8 cellular contexts compared by ENCODE assay signal in the genomic region with DNA sequence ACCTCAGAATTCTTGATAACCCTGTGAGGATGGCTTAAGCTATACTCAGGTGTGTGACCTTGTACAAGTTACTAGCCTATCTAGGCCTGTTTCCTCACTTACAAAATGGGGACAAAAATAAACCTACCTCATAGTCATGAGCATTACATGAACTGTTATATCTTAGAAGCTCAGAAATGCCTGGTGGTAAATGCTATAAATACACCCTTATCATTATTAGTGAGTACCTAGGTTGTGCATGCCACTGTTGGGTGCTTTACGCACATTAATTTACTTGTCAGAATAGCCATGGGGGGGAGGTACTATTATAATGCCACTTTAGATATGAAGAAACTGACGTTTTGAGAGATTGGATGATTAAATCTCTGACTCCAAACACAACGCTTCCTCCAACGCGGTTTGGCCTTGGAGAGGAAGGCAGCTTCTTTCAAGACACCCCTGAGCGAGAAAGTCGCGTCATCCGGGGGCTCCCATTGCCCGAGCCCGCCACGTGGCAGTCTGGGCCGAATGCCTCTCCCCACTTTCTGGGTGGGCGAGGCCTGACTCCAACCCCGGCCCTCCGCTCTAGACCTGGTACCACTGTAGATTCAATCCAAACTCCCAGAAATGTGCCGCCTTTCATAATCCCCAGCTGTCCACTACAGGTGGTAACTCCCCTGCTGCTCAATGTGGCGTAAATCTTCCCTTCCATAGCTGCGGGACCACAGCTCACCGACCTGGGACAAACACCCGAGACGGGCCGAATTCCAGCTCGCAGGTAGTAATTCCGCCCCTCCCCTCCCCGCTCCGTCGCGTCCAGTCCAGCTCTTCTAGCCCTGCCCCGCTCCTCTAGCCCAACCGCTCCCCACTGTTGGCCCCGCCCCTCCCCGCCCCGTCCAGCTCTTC. TPM values are rescaled to one million over a fixed set of nuclear protein-coding genes. Genes with fewer than 3 reads are reported as not detected.
DNase-seq lines count a peak whose midpoint lies in the region; ATAC-seq, FAIRE-seq and TF ChIP-seq lines count a peak whose summit lies in the region.

No MANE protein-coding gene starts in this region.

- peaks cover 33% of the 10 kb centered on the region for H3K79me2 ChIP-seq in K562 (ENCODE audit: control insufficient read depth, insufficient read depth, low read length)

- no peaks in the 10 kb centered on the region for H3K9me1 ChIP-seq in K562 (ENCODE audit: control insufficient read depth, insufficient read depth, low read length)

- peak overlapping the region; percentile 89 to 96 for H3K9ac ChIP-seq in K562 (ENCODE audit: insufficient read depth in 1 of 2, low read depth in 2 of 2, low read length in 2 of 2)

- H3K27ac ChIP-seq in K562 (ENCODE audit: extremely low read depth, low read depth, low read length) = peak overlapping the region; percentile 91

- peak overlapping the region; percentile 60 for H3K4me3 ChIP-seq in K562
- H3K4me3 ChIP-seq in iPS-18c (ENCODE audit: insufficient read depth, low read depth, low read length) = peak overlapping the region; percentile 87

- CTCF ChIA-PET in K562 (lab: Yijun Ruan, JAX; ENCODE audit: low intra/inter-chr PET ratio) = no interaction called here

- DNase-seq in DMS 273 treated with DMSO at 0.1 percent for 48 hours (lab: John Stamatoyannopoulos, UW) = peak; percentile 96
- peak; percentile 65 to 78 (median 68) for DNase-seq in K562 (ENCODE audit: extremely low read depth in 1 of 4, low spot score in 3 of 4)
- peak; percentile 43 to 52 (median 44) for DNase-seq in stimulated activated CD4-positive, alpha-beta T cell treated with anti-CD3 and anti-CD28 coated beads, Interleukin-12 subunit alpha, Interleukin-12 subunit beta, amount 100 ng/mL, for 48 hours (ENCODE audit: low read depth in 2 of 3, low spot score in 1 of 3)
- DNase-seq in kidney tubule cell (ENCODE audit: low spot score) = no peak

- H3K36me3 ChIP-seq in K562 (ENCODE audit: control insufficient read depth, insufficient read depth, low read length) = peaks cover 31% of the 10 kb centered on the region

- TSS peak; percentile 98 for BruUV-seq in K562 (replicated peaks; lab: Mats Ljungman, UMichigan)

- peak overlapping the region; percentile 98 for H3K4me2 ChIP-seq in K562 (ENCODE audit: insufficient read depth, low read length)

- in situ Hi-C loops in K562 (cut with MboI) = no loop called here

- no peaks in the 10 kb centered on the region for H3K9me3 ChIP-seq in K562 (replicated peaks; ENCODE audit: control insufficient read depth, insufficient read depth, low read depth, low read length)
- H3K9me3 ChIP-seq in iPS-18c (ENCODE audit: control insufficient read depth, insufficient read depth, low read length) = no peaks in the 10 kb centered on the region

- no peak; the same call in 1 of the 2 replicates for TF ChIP-seq POLR2A in K562 (conservative IDR thresholded peaks at IDR 0.05)

- intact Hi-C loops in K562 (cut with micrococcal nuclease) = loop anchor here (5.0 kb wide), 1 partner anchor 56 kb away; the partner anchor contains the start of genes LRRC41 and UQCRH

- H3K4me1 ChIP-seq in K562 (replicated peaks in 1 of 2; ENCODE audit: control insufficient read depth in 2 of 2, insufficient read depth in 2 of 2, low read length in 2 of 2) = peaks cover 22 to 40% of the 10 kb centered on the region in 2 experiments; a peak in 4 of 5 replicates

- ATAC-seq in GM19455 (IDR thresholded peaks at IDR 0.05; ENCODE audit: unreplicated experiment) (peak; percentile 43), HG03521 (IDR thresholded peaks at IDR 0.05; ENCODE audit: unreplicated experiment) (peak; percentile 47), SK-N-SH treated with all-trans-retinoic acid at 6 μM for 48 hours (peak; percentile 88), K562 (peak; percentile 86)

- TF ChIP-seq RAD21 in K562 (CRISPR knock-in tag; conservative IDR thresholded peaks at IDR 0.05 in 1 of 2, IDR thresholded peaks at IDR 0.05 in 1 of 2) = no peak

- no peak for TF ChIP-seq CTCF in K562 (IDR thresholded peaks at IDR 0.05 in 2 of 3, conservative IDR thresholded peaks at IDR 0.05 in 1 of 3; ENCODE audit: insufficient read depth in 2 of 3, low read depth in 1 of 3, low read length in 3 of 3)

- WGBS in K562 (ENCODE audit: insufficient coverage, low coverage, missing lambda C conversion rate) = 1% methylated on average over 29 of the region's 34 CpGs

- peak; percentile 18; the same call in 1 of the 2 replicates for TF ChIP-seq EP300 in K562 (IDR thresholded peaks at IDR 0.05; ENCODE audit: low read length)

- peak; percentile 52 for FAIRE-seq in K562 (lab: Jason Lieb, UNC)

- H2AFZ ChIP-seq in K562 (ENCODE audit: low read depth, low read length) = peak overlapping the region; percentile 99

- peaks cover 6% of the 10 kb centered on the region for H4K20me1 ChIP-seq in K562 (replicated peaks; ENCODE audit: control insufficient read depth, insufficient read depth, low read length)

- POLR2A ChIA-PET in K562 (lab: Yijun Ruan, JAX) = interaction anchor here (0.6 to 3.3 kb wide), 30 partner anchors 9 to 1525 kb away, joined by 3 to 23 read pairs (median 4); partner anchors contain the start of genes LRRC41, PIK3R3, TSPAN1 and UQCRH

- H3K27me3 ChIP-seq in K562 (ENCODE audit: control insufficient read depth in 2 of 2, insufficient read depth in 2 of 2, low read length in 2 of 2) = no peaks in the 10 kb centered on the region

RNA-seq across cellular contexts. Expression of gene RAD54L, which starts 0.8 kb away (rescaled TPM):
- total RNA-seq in K562 (2011; cell fraction: chromatin; rRNA removed; ENCODE audit: low replicate concordance) = 121 and 199 TPM in 2 replicates
- 90.1 and 94.5 TPM in 2 replicates for total RNA-seq in K562 (2011; cell fraction: nucleolus; rRNA removed)
- total RNA-seq in K562 (2011; cell fraction: nucleoplasm; rRNA removed) = 71.5 and 90.3 TPM in 2 replicates
- 33.1 and 37.5 TPM in 2 replicates for total RNA-seq in K562 (2014; rRNA removed)
- total RNA-seq in K562 (2014; rRNA removed; fragmentation: Illumina TruSeq; extraction: Trizol) = 19.9 and 25.3 TPM in 2 replicates
- total RNA-seq in K562 (2015; rRNA removed; fragmentation: Illumina TruSeq; extraction: Trizol) = 30.9 and 31.2 TPM in 2 replicates
- 67.0 and 72.7 TPM in 2 replicates for total RNA-seq in K562 (2021)
- polyA plus RNA-seq in K562 (2011; rRNA removed) = 17.9 and 38.9 TPM in 2 replicates
- 25.3 and 30.2 TPM in 2 replicates for polyA plus RNA-seq in K562 (2011; cell fraction: cytosol; rRNA removed)
- 141 and 147 TPM in 2 replicates for polyA plus RNA-seq in K562 (2011; cell fraction: nucleus; rRNA removed)
- polyA plus RNA-seq in K562 (2012) = 41.9 and 42.0 TPM in 2 replicates
- 77.7 and 80.1 TPM in 2 replicates for polyA plus RNA-seq in K562 (2014; fragmentation: Illumina TruSeq; extraction: Trizol)
- polyA plus RNA-seq in K562 (2014; fragmentation: Nextera tagmentation; extraction: Ambion mirVana) = 10 to 100 TPM; 37.1 to 92.3 TPM
- 38.2 and 43.9 TPM in 2 replicates for polyA plus RNA-seq in K562 (2014; rRNA removed)
- polyA minus RNA-seq in K562 (2011; rRNA and poly(A)+ RNA removed) = 23.8 and 25.3 TPM in 2 replicates
- polyA minus RNA-seq in K562 (2011; cell fraction: cytosol; rRNA and poly(A)+ RNA removed) = 21.7 and 27.2 TPM in 2 replicates
- polyA minus RNA-seq in K562 (2011; cell fraction: nucleus; rRNA and poly(A)+ RNA removed) = 27.9 and 34.2 TPM in 2 replicates

RNA-seq across cellular contexts. Expression of gene LURAP1, which starts 43.7 kb away (rescaled TPM):
- 1.6 and 3.1 TPM in 2 replicates for total RNA-seq in K562 (2011; cell fraction: chromatin; rRNA removed; ENCODE audit: low replicate concordance)
- total RNA-seq in K562 (2011; cell fraction: nucleolus; rRNA removed) = 2.5 and 3.2 TPM in 2 replicates
- total RNA-seq in K562 (2011; cell fraction: nucleoplasm; rRNA removed) = 2.6 and 3.4 TPM in 2 replicates
- total RNA-seq in K562 (2014; rRNA removed) (0.86 and 1.00 TPM in 2 replicates), K562 (2014; rRNA removed; fragmentation: Illumina TruSeq; extraction: Trizol) (0.40 and 0.54 TPM in 2 replicates), K562 (2015; rRNA removed; fragmentation: Illumina TruSeq; extraction: Trizol) (0.18 and 0.34 TPM in 2 replicates), K562 (2021) (0.60 and 0.72 TPM in 2 replicates)
- polyA plus RNA-seq in K562 (2011; rRNA removed) (0.76 and 1.1 TPM in 2 replicates), K562 (2014; fragmentation: Illumina TruSeq; extraction: Trizol) (0.45 and 0.54 TPM in 2 replicates), K562 (2014; fragmentation: Nextera tagmentation; extraction: Ambion mirVana) (under 1 TPM in 1 of 2 experiments, not detected in 1; 0.07 TPM), K562 (2014; rRNA removed) (0.50 and 1.2 TPM in 2 replicates)
- 0.49 and 1.4 TPM in 2 replicates for polyA plus RNA-seq in K562 (2011; cell fraction: cytosol; rRNA removed)
- polyA plus RNA-seq in K562 (2011; cell fraction: nucleus; rRNA removed) = 0.97 and 1.6 TPM in 2 replicates
- polyA plus RNA-seq in K562 (2012) = 0.35 TPM in 2 replicates
- 0.54 and 0.81 TPM in 2 replicates for polyA minus RNA-seq in K562 (2011; rRNA and poly(A)+ RNA removed)
- polyA minus RNA-seq in K562 (2011; cell fraction: cytosol; rRNA and poly(A)+ RNA removed) = 0.86 TPM in 1 of 2 replicates, not detected in the other
- 0.33 and 0.67 TPM in 2 replicates for polyA minus RNA-seq in K562 (2011; cell fraction: nucleus; rRNA and poly(A)+ RNA removed)

RNA-seq across cellular contexts. Expression of gene POMGNT1, which starts 48.6 kb away (rescaled TPM):
- 86.0 and 173 TPM in 2 replicates for total RNA-seq in K562 (2011; cell fraction: chromatin; rRNA removed; ENCODE audit: low replicate concordance)
- 132 and 135 TPM in 2 replicates for total RNA-seq in K562 (2011; cell fraction: nucleolus; rRNA removed)
- total RNA-seq in K562 (2011; cell fraction: nucleoplasm; rRNA removed) = 113 and 115 TPM in 2 replicates
- 36.4 and 44.0 TPM in 2 replicates for total RNA-seq in K562 (2014; rRNA removed)
- 30.3 and 33.8 TPM in 2 replicates for total RNA-seq in K562 (2014; rRNA removed; fragmentation: Illumina TruSeq; extraction: Trizol)
- 43.4 and 48.4 TPM in 2 replicates for total RNA-seq in K562 (2015; rRNA removed; fragmentation: Illumina TruSeq; extraction: Trizol)
- 57.9 and 58.9 TPM in 2 replicates for total RNA-seq in K562 (2021)
- polyA plus RNA-seq in K562 (2011; rRNA removed) = 42.7 and 50.7 TPM in 2 replicates
- polyA plus RNA-seq in K562 (2011; cell fraction: cytosol; rRNA removed) = 44.5 and 48.5 TPM in 2 replicates
- 131 and 161 TPM in 2 replicates for polyA plus RNA-seq in K562 (2011; cell fraction: nucleus; rRNA removed)
- polyA plus RNA-seq in K562 (2012) = 41.3 and 59.8 TPM in 2 replicates
- polyA plus RNA-seq in K562 (2014; fragmentation: Illumina TruSeq; extraction: Trizol) = 45.6 and 47.8 TPM in 2 replicates
- 10 to 100 TPM; 14.1 to 27.9 TPM for polyA plus RNA-seq in K562 (2014; fragmentation: Nextera tagmentation; extraction: Ambion mirVana)
- 37.8 and 43.5 TPM in 2 replicates for polyA plus RNA-seq in K562 (2014; rRNA removed)
- 24.4 and 30.9 TPM in 2 replicates for polyA minus RNA-seq in K562 (2011; rRNA and poly(A)+ RNA removed)
- polyA minus RNA-seq in K562 (2011; cell fraction: cytosol; rRNA and poly(A)+ RNA removed) = 21.5 and 24.7 TPM in 2 replicates
- polyA minus RNA-seq in K562 (2011; cell fraction: nucleus; rRNA and poly(A)+ RNA removed) = 25.7 and 38.8 TPM in 2 replicates

RNA-seq across cellular contexts. Expression of gene LRRC41, which starts 56.6 kb away (rescaled TPM):
- total RNA-seq in K562 (2011; cell fraction: chromatin; rRNA removed; ENCODE audit: low replicate concordance) = 66.5 and 77.9 TPM in 2 replicates
- total RNA-seq in K562 (2011; cell fraction: nucleolus; rRNA removed) = 55.3 and 56.5 TPM in 2 replicates
- total RNA-seq in K562 (2011; cell fraction: nucleoplasm; rRNA removed) = 56.4 and 78.1 TPM in 2 replicates
- total RNA-seq in K562 (2014; rRNA removed) (49.0 and 61.0 TPM in 2 replicates), K562 (2014; rRNA removed; fragmentation: Illumina TruSeq; extraction: Trizol) (27.2 and 30.7 TPM in 2 replicates), K562 (2015; rRNA removed; fragmentation: Illumina TruSeq; extraction: Trizol) (47.1 and 49.7 TPM in 2 replicates), K562 (2021) (64.3 and 64.7 TPM in 2 replicates)
- polyA plus RNA-seq in K562 (2011; rRNA removed) (39.6 and 70.2 TPM in 2 replicates), K562 (2014; fragmentation: Illumina TruSeq; extraction: Trizol) (52.3 and 56.7 TPM in 2 replicates), K562 (2014; fragmentation: Nextera tagmentation; extraction: Ambion mirVana) (10 to 100 TPM; 10.5 to 11.7 TPM), K562 (2014; rRNA removed) (44.2 and 50.0 TPM in 2 replicates)
- 74.3 and 85.0 TPM in 2 replicates for polyA plus RNA-seq in K562 (2011; cell fraction: cytosol; rRNA removed)
- polyA plus RNA-seq in K562 (2011; cell fraction: nucleus; rRNA removed) = 66.4 and 77.5 TPM in 2 replicates
- polyA plus RNA-seq in K562 (2012) = 36.7 and 72.3 TPM in 2 replicates
- 37.4 and 44.6 TPM in 2 replicates for polyA minus RNA-seq in K562 (2011; rRNA and poly(A)+ RNA removed)
- polyA minus RNA-seq in K562 (2011; cell fraction: cytosol; rRNA and poly(A)+ RNA removed) = 44.1 and 45.1 TPM in 2 replicates
- polyA minus RNA-seq in K562 (2011; cell fraction: nucleus; rRNA and poly(A)+ RNA removed) = 33.0 and 46.3 TPM in 2 replicates

RNA-seq across cellular contexts. Expression of gene UQCRH, which starts 56.7 kb away (rescaled TPM):
- 185 and 351 TPM in 2 replicates for total RNA-seq in K562 (2011; cell fraction: chromatin; rRNA removed; ENCODE audit: low replicate concordance)
- 205 and 247 TPM in 2 replicates for total RNA-seq in K562 (2011; cell fraction: nucleolus; rRNA removed)
- 458 and 624 TPM in 2 replicates for total RNA-seq in K562 (2011; cell fraction: nucleoplasm; rRNA removed)
- total RNA-seq in K562 (2014; rRNA removed) (2,410 and 3,306 TPM in 2 replicates), K562 (2014; rRNA removed; fragmentation: Illumina TruSeq; extraction: Trizol) (2,696 and 2,943 TPM in 2 replicates), K562 (2015; rRNA removed; fragmentation: Illumina TruSeq; extraction: Trizol) (1,782 and 1,893 TPM in 2 replicates), K562 (2021) (1,267 and 1,360 TPM in 2 replicates)
- polyA plus RNA-seq in K562 (2011; rRNA removed) (2,284 and 2,713 TPM in 2 replicates), K562 (2014; fragmentation: Illumina TruSeq; extraction: Trizol) (1,923 and 1,965 TPM in 2 replicates), K562 (2014; fragmentation: Nextera tagmentation; extraction: Ambion mirVana) (1,000 to 10,000 TPM; 4,348 to 5,184 TPM), K562 (2014; rRNA removed) (1,877 and 2,534 TPM in 2 replicates)
- 724 and 2,858 TPM in 2 replicates for polyA plus RNA-seq in K562 (2011; cell fraction: cytosol; rRNA removed)
- polyA plus RNA-seq in K562 (2011; cell fraction: nucleus; rRNA removed) = 272 and 676 TPM in 2 replicates
- 1,181 and 2,353 TPM in 2 replicates for polyA plus RNA-seq in K562 (2012)
- polyA minus RNA-seq in K562 (2011; rRNA and poly(A)+ RNA removed) = 762 and 899 TPM in 2 replicates
- polyA minus RNA-seq in K562 (2011; cell fraction: cytosol; rRNA and poly(A)+ RNA removed) = 241 and 256 TPM in 2 replicates
- 65.4 and 198 TPM in 2 replicates for polyA minus RNA-seq in K562 (2011; cell fraction: nucleus; rRNA and poly(A)+ RNA removed)
